In genomic region chr16:1743376-1744337, GRCh38 we compare ENCODE assay signal across 10 cellular contexts.
"Had no signal": no experiment of that assay in that cellular context is flagged by ENCODE, and none has a peak within 500 bp of the region (broad histone marks: within the 10 kb centered on the region; RNA-seq: fewer than 3 reads in every experiment).

No MANE protein-coding gene starts in this region.

- H3K27ac ChIP-seq: transverse colon had no signal

- H3K9me3 Mint-ChIP-seq: activated CD4-positive, alpha-beta memory T cell treated with anti-CD3 and anti-CD28 coated beads for 36 hours; activated naive CD4-positive, alpha-beta T cell treated with anti-CD3 and anti-CD28 coated beads, Interleukin-2, amount 50 U/mL, for 72 hours; activated T-cell treated with anti-CD3 and anti-CD28 coated beads, Interleukin-2, amount 50 U/mL, for 4 hours; neural crest cell; T-helper 2 cell treated with Interferon-gamma antibody and Interleukin-4, amounts not matched to agents 5 μg/mL and 100 μg/mL, for 36 hours had no signal

- H3K4me1 ChIP-seq: transverse colon had no signal

- H3K27me3 ChIP-seq: transverse colon had no signal

- H3K27ac Mint-ChIP-seq: activated CD4-positive, alpha-beta memory T cell treated with anti-CD3 and anti-CD28 coated beads for 36 hours; T-helper 2 cell treated with Interferon-gamma antibody and Interleukin-4, amounts not matched to agents 5 μg/mL and 100 μg/mL, for 36 hours had no signal

- H3K27me3 Mint-ChIP-seq: activated CD4-positive, alpha-beta memory T cell treated with anti-CD3 and anti-CD28 coated beads for 36 hours had no signal

- DNase-seq: activated CD4-positive, alpha-beta memory T cell treated with anti-CD3 and anti-CD28 coated beads for 36 hours; activated effector memory CD4-positive, alpha-beta T cell treated with anti-CD3 and anti-CD28 coated beads, Interleukin-2, amount 50 U/mL, for 16 hours; activated T-cell treated with anti-CD3 and anti-CD28 coated beads, Interleukin-2, amount 50 U/mL, for 4 hours; left ventricle myocardium superior; posterior cingulate gyrus; small intestine; transverse colon had no signal

- H3K4me3 Mint-ChIP-seq: activated CD4-positive, alpha-beta memory T cell treated with anti-CD3 and anti-CD28 coated beads for 36 hours; activated T-cell treated with anti-CD3 and anti-CD28 coated beads, Interleukin-2, amount 50 U/mL, for 4 hours; neural crest cell; T-helper 2 cell treated with Interferon-gamma antibody and Interleukin-4, amounts not matched to agents 5 μg/mL and 100 μg/mL, for 36 hours had no signal

- ATAC-seq: activated naive CD4-positive, alpha-beta T cell treated with anti-CD3 and anti-CD28 coated beads, Interleukin-2, amount 50 U/mL, for 72 hours; activated T-cell treated with anti-CD3 and anti-CD28 coated beads, Interleukin-2, amount 50 U/mL, for 4 hours; left ventricle myocardium superior had no signal

- H3K4me1 Mint-ChIP-seq: neural crest cell had no signal

- H3K36me3 Mint-ChIP-seq: activated naive CD4-positive, alpha-beta T cell treated with anti-CD3 and anti-CD28 coated beads, Interleukin-2, amount 50 U/mL, for 72 hours had no signal

- H3K4me3 ChIP-seq: transverse colon had no signal

- H3K9me3 ChIP-seq: transverse colon had no signal
